1 cellular context compared by ENCODE assay signal in the genomic region with DNA sequence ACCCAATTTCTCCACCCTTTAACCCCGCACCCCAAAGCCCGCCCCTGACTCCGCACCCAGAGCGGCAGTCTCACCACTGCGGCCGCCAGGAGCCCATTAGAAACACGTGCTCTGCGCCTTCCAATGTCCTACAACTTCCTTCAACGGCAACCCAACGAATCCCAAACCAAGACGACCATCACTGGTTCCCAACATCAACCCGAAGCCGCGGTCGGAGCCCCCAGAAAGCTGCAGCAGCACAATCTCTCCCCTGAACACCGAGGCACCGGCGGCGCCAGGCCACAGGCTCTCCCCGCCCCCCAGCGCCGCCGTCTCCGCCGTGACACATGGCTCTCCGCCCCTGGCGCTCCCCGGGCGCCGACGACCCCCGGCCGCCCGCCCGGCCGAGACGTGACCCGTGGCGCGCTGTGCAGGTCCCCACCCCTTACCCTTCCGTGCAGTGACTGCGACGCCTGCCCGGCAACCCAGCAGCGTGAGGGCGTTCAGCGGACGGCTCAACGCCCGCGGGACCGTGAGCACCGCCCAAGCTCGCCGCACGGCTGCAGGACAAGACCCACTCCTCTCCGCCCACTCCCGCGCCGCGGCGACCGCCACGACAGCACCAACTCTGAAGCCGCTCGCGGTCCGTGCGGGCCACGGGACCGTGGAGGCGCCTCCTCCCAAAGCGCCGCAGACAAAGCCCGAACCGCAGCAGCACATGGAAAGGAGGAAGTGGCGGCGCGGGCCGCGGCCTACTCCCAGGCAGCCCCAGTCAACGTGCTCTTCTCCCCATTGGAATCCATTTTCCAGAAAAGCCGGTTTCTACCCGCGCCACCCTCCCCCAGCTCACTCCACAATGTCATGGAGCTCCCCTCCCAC.
A peak's percentile ranks its signal among the peaks of the same experiment; 100 is the strongest.
TF ChIP-seq lines count a peak whose summit lies in the region.

No MANE protein-coding gene starts in this region.

TF ChIP-seq in HepG2, 621 proteins besides CTCF, POLR2A, EP300 and RAD21 (continued from another document and continues in another):
- peak; percentile 80; the same call in 1 of the 2 replicates for TF ChIP-seq CSRNP1 (CRISPR knock-in tag; IDR thresholded peaks at IDR 0.05)
- TF ChIP-seq MAFG (CRISPR knock-in tag; IDR thresholded peaks at IDR 0.05): no peak
- no peak for TF ChIP-seq HNRNPUL1 (IDR thresholded peaks at IDR 0.05; ENCODE audit: low read depth, low read length)
- no peak for TF ChIP-seq SMAD3 (CRISPR knock-in tag; IDR thresholded peaks at IDR 0.05)
- peak; percentile 40 for TF ChIP-seq ZNF883 (CRISPR knock-in tag; IDR thresholded peaks at IDR 0.05; ENCODE audit: not compliant biosample characterization)
- TF ChIP-seq PTBP1 (IDR thresholded peaks at IDR 0.05; ENCODE audit: low read depth, low read length, poor library complexity, severe bottlenecking): no peak
- TF ChIP-seq ZC3H13 (CRISPR knock-in tag; IDR thresholded peaks at IDR 0.05): no peak; the same call in 1 of the 2 replicates
- no peak for TF ChIP-seq ZNF232 (CRISPR knock-in tag; IDR thresholded peaks at IDR 0.05; ENCODE audit: borderline replicate concordance)
- TF ChIP-seq RFX1 (IDR thresholded peaks at IDR 0.05): no peak
- peak; percentile 49; the same call in 1 of the 2 replicates for TF ChIP-seq ZNF768 (CRISPR knock-in tag; IDR thresholded peaks at IDR 0.05)
- no peak for TF ChIP-seq SYNCRIP (IDR thresholded peaks at IDR 0.05; ENCODE audit: insufficient read depth, low read depth, low read length)
- TF ChIP-seq SMC3 (IDR thresholded peaks at IDR 0.05; ENCODE audit: low read length): no peak
- TF ChIP-seq, protein P1, sequence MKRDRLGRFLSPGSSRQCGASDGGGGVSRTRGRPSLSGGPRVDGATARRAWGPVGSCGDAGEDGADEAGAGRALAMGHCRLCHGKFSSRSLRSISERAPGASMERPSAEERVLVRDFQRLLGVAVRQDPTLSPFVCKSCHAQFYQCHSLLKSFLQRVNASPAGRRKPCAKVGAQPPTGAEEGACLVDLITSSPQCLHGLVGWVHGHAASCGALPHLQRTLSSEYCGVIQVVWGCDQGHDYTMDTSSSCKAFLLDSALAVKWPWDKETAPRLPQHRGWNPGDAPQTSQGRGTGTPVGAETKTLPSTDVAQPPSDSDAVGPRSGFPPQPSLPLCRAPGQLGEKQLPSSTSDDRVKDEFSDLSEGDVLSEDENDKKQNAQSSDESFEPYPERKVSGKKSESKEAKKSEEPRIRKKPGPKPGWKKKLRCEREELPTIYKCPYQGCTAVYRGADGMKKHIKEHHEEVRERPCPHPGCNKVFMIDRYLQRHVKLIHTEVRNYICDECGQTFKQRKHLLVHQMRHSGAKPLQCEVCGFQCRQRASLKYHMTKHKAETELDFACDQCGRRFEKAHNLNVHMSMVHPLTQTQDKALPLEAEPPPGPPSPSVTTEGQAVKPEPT (CRISPR knock-in tag; IDR thresholded peaks at IDR 0.05; ENCODE audit: low read depth): no peak; the same call in 1 of the 2 replicates
- TF ChIP-seq ZNF740 (CRISPR knock-in tag; IDR thresholded peaks at IDR 0.05): no peak
- no peak for TF ChIP-seq FOXP1 (IDR thresholded peaks at IDR 0.05)
- no peak for TF ChIP-seq FOXP1 (CRISPR knock-in tag; IDR thresholded peaks at IDR 0.05)
- TF ChIP-seq MNT (IDR thresholded peaks at IDR 0.05): peak; percentile 30; the same call in 1 of the 2 replicates
- TF ChIP-seq NFYC (CRISPR knock-in tag; IDR thresholded peaks at IDR 0.05): no peak
- no peak for TF ChIP-seq ZNF724P (CRISPR knock-in tag; IDR thresholded peaks at IDR 0.05; ENCODE audit: borderline replicate concordance)
- TF ChIP-seq TCF12 (IDR thresholded peaks at IDR 0.05): no peak
- 0 out of 2 replicates have a peak, but pooled peaks have one; percentile 4 for TF ChIP-seq TCF12 (CRISPR knock-in tag; IDR thresholded peaks at IDR 0.05)
- TF ChIP-seq THYN1 (CRISPR knock-in tag; IDR thresholded peaks at IDR 0.05; ENCODE audit: borderline replicate concordance, low read depth): no peak
- no peak for TF ChIP-seq MLLT10 (CRISPR knock-in tag; IDR thresholded peaks at IDR 0.05)
- peak; percentile 82 for TF ChIP-seq ZNF687 (CRISPR knock-in tag; IDR thresholded peaks at IDR 0.05)
- no peak for TF ChIP-seq ZBTB42 (CRISPR knock-in tag; IDR thresholded peaks at IDR 0.05)
- no peak for TF ChIP-seq SATB2 (CRISPR knock-in tag; IDR thresholded peaks at IDR 0.05)
- no peak for TF ChIP-seq TEF (CRISPR knock-in tag; IDR thresholded peaks at IDR 0.05)
- TF ChIP-seq HHEX (CRISPR knock-in tag; IDR thresholded peaks at IDR 0.05): no peak
- no peak for TF ChIP-seq RNF2 (conservative IDR thresholded peaks at IDR 0.05; ENCODE audit: low read depth)
- no peak for TF ChIP-seq ZSCAN29 (CRISPR knock-in tag; conservative IDR thresholded peaks at IDR 0.05)
- no peak for TF ChIP-seq NCOA1 (CRISPR knock-in tag; IDR thresholded peaks at IDR 0.05)
- peak; percentile 67; the same call in 1 of the 2 replicates for TF ChIP-seq GABPB1 (CRISPR knock-in tag; IDR thresholded peaks at IDR 0.05)
- TF ChIP-seq TRAFD1 (CRISPR knock-in tag; IDR thresholded peaks at IDR 0.05; ENCODE audit: borderline replicate concordance): no peak
- no peak for TF ChIP-seq ZNF484 (CRISPR knock-in tag; IDR thresholded peaks at IDR 0.05; ENCODE audit: borderline replicate concordance, low read depth)
- TF ChIP-seq, protein P2, sequence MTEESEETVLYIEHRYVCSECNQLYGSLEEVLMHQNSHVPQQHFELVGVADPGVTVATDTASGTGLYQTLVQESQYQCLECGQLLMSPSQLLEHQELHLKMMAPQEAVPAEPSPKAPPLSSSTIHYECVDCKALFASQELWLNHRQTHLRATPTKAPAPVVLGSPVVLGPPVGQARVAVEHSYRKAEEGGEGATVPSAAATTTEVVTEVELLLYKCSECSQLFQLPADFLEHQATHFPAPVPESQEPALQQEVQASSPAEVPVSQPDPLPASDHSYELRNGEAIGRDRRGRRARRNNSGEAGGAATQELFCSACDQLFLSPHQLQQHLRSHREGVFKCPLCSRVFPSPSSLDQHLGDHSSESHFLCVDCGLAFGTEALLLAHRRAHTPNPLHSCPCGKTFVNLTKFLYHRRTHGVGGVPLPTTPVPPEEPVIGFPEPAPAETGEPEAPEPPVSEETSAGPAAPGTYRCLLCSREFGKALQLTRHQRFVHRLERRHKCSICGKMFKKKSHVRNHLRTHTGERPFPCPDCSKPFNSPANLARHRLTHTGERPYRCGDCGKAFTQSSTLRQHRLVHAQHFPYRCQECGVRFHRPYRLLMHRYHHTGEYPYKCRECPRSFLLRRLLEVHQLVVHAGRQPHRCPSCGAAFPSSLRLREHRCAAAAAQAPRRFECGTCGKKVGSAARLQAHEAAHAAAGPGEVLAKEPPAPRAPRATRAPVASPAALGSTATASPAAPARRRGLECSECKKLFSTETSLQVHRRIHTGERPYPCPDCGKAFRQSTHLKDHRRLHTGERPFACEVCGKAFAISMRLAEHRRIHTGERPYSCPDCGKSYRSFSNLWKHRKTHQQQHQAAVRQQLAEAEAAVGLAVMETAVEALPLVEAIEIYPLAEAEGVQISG (CRISPR knock-in tag; IDR thresholded peaks at IDR 0.05): peak; percentile 25; the same call in 1 of the 2 replicates
